In the genomic region with DNA sequence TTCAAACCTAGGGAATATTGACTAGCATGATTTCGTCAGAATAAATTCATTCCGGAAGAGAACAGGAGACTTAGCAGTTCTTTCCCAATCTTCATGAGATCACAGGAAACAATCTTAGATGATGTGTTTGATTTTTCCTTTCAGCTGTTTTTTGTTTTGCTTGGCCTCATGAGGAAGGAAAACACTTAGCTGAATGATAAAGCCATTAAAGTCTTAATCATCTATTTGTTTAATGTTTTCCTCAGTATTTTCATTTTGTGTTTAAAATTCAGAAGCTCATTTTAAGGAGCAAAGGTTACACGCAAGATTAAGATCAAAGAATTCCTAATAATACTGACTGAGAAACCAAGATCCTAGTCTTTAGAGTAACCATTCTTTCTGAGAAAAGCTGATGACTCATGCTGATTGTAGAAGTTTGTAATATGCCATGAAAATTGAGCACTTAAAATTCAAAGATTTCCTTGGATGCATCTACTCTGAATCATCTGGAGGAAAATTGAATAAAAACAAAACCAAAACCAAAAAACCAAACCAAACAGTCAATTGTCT, we compare ENCODE assay signal across 14 cellular contexts. TPM values are rescaled to one million over a fixed set of nuclear protein-coding genes. Genes with fewer than 3 reads are reported as not detected.
DNase-seq lines count a peak whose midpoint lies in the region; ATAC-seq and TF ChIP-seq lines count a peak whose summit lies in the region.
"Had no signal": no experiment of that assay in that cellular context is flagged by ENCODE, and none has a peak within 500 bp of the region (broad histone marks: within the 10 kb centered on the region; RNA-seq: fewer than 3 reads in every experiment).

No MANE protein-coding gene starts in this region.

- TF ChIP-seq EP300 in stomach (IDR thresholded peaks at IDR 0.05): no peak

- no peak for TF ChIP-seq RAD21 in HCT116 (IDR thresholded peaks at IDR 0.05; ENCODE audit: low read depth)

- H3K4me1 ChIP-seq in HCT116 (ENCODE audit: control insufficient read depth in 1 of 2, insufficient read depth in 2 of 2, low read length in 2 of 2) (peaks cover 46 to 61% of the 10 kb centered on the region in 2 experiments), ascending aorta (no peaks in the 10 kb centered on the region), stomach (no peaks in the 10 kb centered on the region)
- H3K4me1 ChIP-seq: pancreas had no signal

- H3K27me3 ChIP-seq in HCT116 (ENCODE audit: insufficient read depth, low read length) (no peaks in the 10 kb centered on the region), ascending aorta (no peaks in the 10 kb centered on the region), stomach (no peaks in the 10 kb centered on the region)
- H3K27me3 ChIP-seq: pancreas had no signal

- no peaks in the 10 kb centered on the region for H4K20me1 ChIP-seq in HCT116 (ENCODE audit: insufficient read depth)

- TF ChIP-seq POLR2A in HCT116 (IDR thresholded peaks at IDR 0.05; ENCODE audit: borderline replicate concordance, extremely low read depth, insufficient read depth, insufficient read length) (no peak), stomach (IDR thresholded peaks at IDR 0.05) (no peak)

- TF ChIP-seq CTCF in HCT116 (IDR thresholded peaks at IDR 0.05 in 2 of 3, conservative IDR thresholded peaks at IDR 0.05 in 1 of 3; ENCODE audit: borderline replicate concordance in 1 of 3, insufficient read depth in 1 of 3, low read depth in 2 of 3, low read length in 2 of 3) (no peak), ascending aorta (IDR thresholded peaks at IDR 0.05) (no peak), stomach (IDR thresholded peaks at IDR 0.05) (no peak)

- H3K79me2 ChIP-seq in HCT116 (ENCODE audit: insufficient read depth, low read length): no peaks in the 10 kb centered on the region

- H3K4me3 ChIP-seq in HCT116 (replicated peaks in 1 of 2; ENCODE audit: low read depth in 1 of 2, low read length in 2 of 2): peak overlapping the region in 1 of 2 experiments; percentile 26; a peak in 1 of 4 replicates
- no peak overlapping the region for H3K4me3 ChIP-seq in ascending aorta
- H3K4me3 ChIP-seq in stomach: no peak overlapping the region
- H3K4me3 ChIP-seq: GM12878, pancreas had no signal

- H3K27ac ChIP-seq in HCT116 (ENCODE audit: low read depth, low read length) (peak overlapping the region; percentile 88), ascending aorta (no peak overlapping the region), stomach (no peak overlapping the region)
- H3K27ac ChIP-seq: pancreas had no signal

- DNase-seq in A172 (ENCODE audit: low spot score): peak; percentile 80
- DNase-seq in HCT116 (ENCODE audit: low read depth, low spot score): peak; percentile 93
- DNase-seq in amniotic epithelial cell (ENCODE audit: low read depth): peak; percentile 78
- peak; percentile 67 for DNase-seq in glomerular visceral epithelial cell (ENCODE audit: extremely low spot score)
- DNase-seq in amygdala (lab: John Stamatoyannopoulos, UW): no peak
- DNase-seq in ascending aorta (ENCODE audit: low spot score in 2 of 2): no peak
- no peak for DNase-seq in stomach
- DNase-seq: activated CD8-positive, alpha-beta T cell treated with anti-CD3 and anti-CD28 coated beads for 36 hours; C1 segment of cervical spinal cord; cerebellar nuclear complex; NCI-H1436 treated with DMSO at 0.1 percent for 48 hours; pancreas had no signal

- peak overlapping the region; percentile 47 for H2AFZ ChIP-seq in HCT116 (ENCODE audit: low read depth, low read length, poor library complexity, severe bottlenecking)

- peak; percentile 76 for ATAC-seq in HCT116
- ATAC-seq in HG03095 (IDR thresholded peaks at IDR 0.05; ENCODE audit: unreplicated experiment): no peak
- ATAC-seq: activated CD8-positive, alpha-beta T cell treated with anti-CD3 and anti-CD28 coated beads for 36 hours; GM12878 had no signal

- RAD21 ChIA-PET in HCT116 (lab: Charles Lee; ENCODE audit: low non-redundant PET in 1 of 2, low total read pairs in 2 of 2, uncharacterized antibody in 2 of 2, unreplicated experiment in 2 of 2): interaction anchor here in 1 of 2 experiments (0.6 to 1.2 kb wide), 3 partner anchors 16 to 110 kb away, joined by 3 to 4 read pairs (median 3); no protein-coding TSS in a partner anchor

- intact Hi-C loops in HCT116 (cut with micrococcal nuclease): loop anchor here (1.0 kb wide), 2 partner anchors 15 to 68 kb away; no protein-coding TSS in a partner anchor
- intact Hi-C loops in ascending aorta (cut with DNase I): no loop called here
- intact Hi-C loops in stomach (cut with DNase I; ENCODE audit: low total_unique reads): no loop called here

- no TSS peak for BruUV-seq in HCT116 (replicated peaks; lab: Mats Ljungman, UMichigan)

- H3K9me2 ChIP-seq in HCT116 (ENCODE audit: insufficient read depth): no peaks in the 10 kb centered on the region

- H3K9me3 ChIP-seq in HCT116 (ENCODE audit: control insufficient read depth in 1 of 2, insufficient read depth in 1 of 2, low read depth in 1 of 2, low read length in 2 of 2) (no peaks in the 10 kb centered on the region), ascending aorta (no peaks in the 10 kb centered on the region), stomach (no peaks in the 10 kb centered on the region)
- H3K9me3 ChIP-seq: pancreas had no signal

- H3K4me2 ChIP-seq in HCT116 (ENCODE audit: low read length): peak overlapping the region; percentile 74

- CTCF ChIA-PET in HCT116 (lab: Charles Lee): interaction anchor here (1.5 kb wide), 1 partner anchor 15 kb away, joined by 4 read pairs; the partner anchor contains the start of gene TBC1D19

- WGBS in stomach, 5 donors: 54 to 72% (median 65%) methylated on average over 3 of the region's 3 CpGs

- H3K9ac ChIP-seq in HCT116 (ENCODE audit: low read length): peak overlapping the region; percentile 52

- POLR2A ChIA-PET in HCT116 (lab: Charles Lee): interaction anchor here (1.0 to 4.9 kb wide), 5 partner anchors 14 to 292 kb away, joined by 3 to 39 read pairs (median 4); partner anchors contain the start of genes STIM2 and TBC1D19

- H3K36me3 ChIP-seq in HCT116 (ENCODE audit: control insufficient read depth in 1 of 2, insufficient read depth in 2 of 2, low read length in 2 of 2) (no peaks in the 10 kb centered on the region), ascending aorta (no peaks in the 10 kb centered on the region), stomach (no peaks in the 10 kb centered on the region)
- H3K36me3 ChIP-seq: pancreas had no signal

TF ChIP-seq in HCT116, 20 proteins besides CTCF, POLR2A, EP300 and RAD21 (continues in another document):
- TF ChIP-seq CEBPB (IDR thresholded peaks at IDR 0.05; ENCODE audit: low read depth) (peak; percentile 97), POLR2AphosphoS5 (IDR thresholded peaks at IDR 0.05; ENCODE audit: low read depth, low read length) (no peak; the same call in 1 of the 2 replicates), EZH2 (IDR thresholded peaks at IDR 0.05) (no peak), EZH2phosphoT487 (IDR thresholded peaks at IDR 0.05; ENCODE audit: borderline replicate concordance) (no peak), EGR1 (IDR thresholded peaks at IDR 0.05; ENCODE audit: low read depth) (peak; percentile 50; the same call in 1 of the 2 replicates), JUND (IDR thresholded peaks at IDR 0.05) (peak; percentile 93), CBX3 (IDR thresholded peaks at IDR 0.05; ENCODE audit: low read depth) (peak; percentile 84), ZFX (IDR thresholded peaks at IDR 0.05) (no peak), ELF1 (IDR thresholded peaks at IDR 0.05; ENCODE audit: borderline replicate concordance, low read depth) (peak; percentile 41; the same call in 1 of the 2 replicates), YY1 (IDR thresholded peaks at IDR 0.05; ENCODE audit: extremely low read depth, insufficient replicate concordance, low read depth, low read length) (no peak), REST (IDR thresholded peaks at IDR 0.05; ENCODE audit: low read depth) (no peak), FOSL1 (IDR thresholded peaks at IDR 0.05; ENCODE audit: low read depth) (peak; percentile 95)
- TF ChIP-seq, protein P1, sequence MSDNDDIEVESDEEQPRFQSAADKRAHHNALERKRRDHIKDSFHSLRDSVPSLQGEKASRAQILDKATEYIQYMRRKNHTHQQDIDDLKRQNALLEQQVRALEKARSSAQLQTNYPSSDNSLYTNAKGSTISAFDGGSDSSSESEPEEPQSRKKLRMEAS (IDR thresholded peaks at IDR 0.05): peak; percentile 53
- TF ChIP-seq, protein P2, sequence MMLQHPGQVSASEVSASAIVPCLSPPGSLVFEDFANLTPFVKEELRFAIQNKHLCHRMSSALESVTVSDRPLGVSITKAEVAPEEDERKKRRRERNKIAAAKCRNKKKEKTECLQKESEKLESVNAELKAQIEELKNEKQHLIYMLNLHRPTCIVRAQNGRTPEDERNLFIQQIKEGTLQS (IDR thresholded peaks at IDR 0.05): peak; percentile 76; the same call in 1 of the 2 replicates

RNA-seq across cellular contexts. Expression of gene TBC1D19, which starts 15.4 kb away (rescaled TPM):
- 14.1 and 15.8 TPM in 2 replicates for total RNA-seq in A172 (2014; rRNA removed; shearing (Covaris generic))
- total RNA-seq in HCT116 (2021; ENCODE audit: unreplicated experiment): 25.4 TPM
- polyA plus RNA-seq in HCT116 (2012): 2.4 and 3.1 TPM in 2 replicates
- 18.1 TPM for total RNA-seq in ascending aorta
- total RNA-seq in stomach: 10 to 100 TPM in 2 of 5 donors, 1 to 10 TPM in 3; 3.6 to 57.6 (median 9.9) TPM
- polyA plus RNA-seq in stomach: 1 to 10 TPM; 1.4 to 2.7 (median 1.8) TPM

Comparison
In these comparisons a context has a peak if more than half of its experiments do, and no peak if none do; other contexts are left out.
1. DNase-seq: peak in A172 (single experiment), HCT116 (single experiment), amniotic epithelial cell (single experiment) and glomerular visceral epithelial cell (single experiment); none in amygdala (0 of 56), ascending aorta (0 of 2) and stomach (single experiment).